8 cellular contexts compared by ENCODE assay signal in the genomic region with DNA sequence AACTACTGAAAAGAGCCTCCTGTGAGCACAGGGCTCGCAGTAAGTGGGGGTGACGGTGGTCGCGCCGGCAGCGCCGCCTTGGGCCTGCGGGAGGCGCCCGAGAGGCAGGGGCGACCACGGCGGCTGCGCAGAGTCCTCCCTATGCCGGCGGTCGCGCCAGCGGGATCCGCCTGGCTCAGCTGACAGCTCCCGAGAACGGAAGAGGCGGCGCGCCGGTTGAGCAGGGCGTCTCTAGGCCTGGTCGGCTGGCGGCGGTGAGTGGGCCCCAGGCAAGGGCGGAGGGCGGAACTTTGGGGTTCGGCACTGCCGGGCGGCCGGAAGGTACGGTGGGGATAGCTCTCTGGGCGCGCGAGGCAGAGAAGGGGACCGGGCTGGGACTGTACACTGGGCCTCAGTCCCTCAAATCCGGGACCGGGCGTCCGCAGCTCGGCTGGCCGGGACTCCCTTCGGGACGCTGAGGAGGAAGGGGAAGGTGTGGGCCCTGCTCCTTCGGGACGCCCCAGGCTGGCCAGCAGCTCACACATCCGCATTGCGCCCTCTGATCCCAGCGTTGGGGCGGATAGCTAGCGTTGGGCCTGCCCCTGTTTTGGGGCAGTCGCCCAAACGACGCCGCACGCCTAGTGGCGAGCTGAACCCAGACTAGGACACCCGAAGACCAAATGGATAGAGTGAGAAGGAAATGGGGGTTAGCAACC. TPM values are rescaled to one million over a fixed set of nuclear protein-coding genes. Genes with fewer than 3 reads are reported as not detected.
DNase-seq lines count a peak whose midpoint lies in the region; ATAC-seq, FAIRE-seq and TF ChIP-seq lines count a peak whose summit lies in the region.

A gene with protein sequence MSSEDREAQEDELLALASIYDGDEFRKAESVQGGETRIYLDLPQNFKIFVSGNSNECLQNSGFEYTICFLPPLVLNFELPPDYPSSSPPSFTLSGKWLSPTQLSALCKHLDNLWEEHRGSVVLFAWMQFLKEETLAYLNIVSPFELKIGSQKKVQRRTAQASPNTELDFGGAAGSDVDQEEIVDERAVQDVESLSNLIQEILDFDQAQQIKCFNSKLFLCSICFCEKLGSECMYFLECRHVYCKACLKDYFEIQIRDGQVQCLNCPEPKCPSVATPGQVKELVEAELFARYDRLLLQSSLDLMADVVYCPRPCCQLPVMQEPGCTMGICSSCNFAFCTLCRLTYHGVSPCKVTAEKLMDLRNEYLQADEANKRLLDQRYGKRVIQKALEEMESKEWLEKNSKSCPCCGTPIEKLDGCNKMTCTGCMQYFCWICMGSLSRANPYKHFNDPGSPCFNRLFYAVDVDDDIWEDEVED (plus strand): TSS at position 192 of the 695 bp plus-strand sequence. CDS start 4,484 bp downstream, outside the sequence.

- intact Hi-C loops in T-helper 1 cell treated with Interleukin-12 subunit alpha and Interleukin-12 subunit beta and Interleukin-4 antibody, amounts not matched to agents 30 ng/mL and 1 ng/mL, for 36 hours (cut with micrococcal nuclease) = loop anchor here (1.0 to 10.0 kb wide), 17 partner anchors 9 to 1433 kb away; a partner anchor contains a TSS
- intact Hi-C loops in left ventricle myocardium superior (cut with micrococcal nuclease) (loop anchor here (10.0 kb wide), 1 partner anchor 84 kb away; no protein-coding TSS in a partner anchor), vagina (cut with DNase I) (loop anchor here (10.0 kb wide), 1 partner anchor 74 kb away; no protein-coding TSS in a partner anchor)

- peaks cover 0 to 7% of the 10 kb centered on the region in 2 donors for H3K36me3 ChIP-seq in vagina

- no peaks in the 10 kb centered on the region for H3K9me3 ChIP-seq in vagina

- TF ChIP-seq CTCF in vagina (IDR thresholded peaks at IDR 0.05) = peak; percentile 78 to 98 (median 84)

- ATAC-seq in HG02798 (IDR thresholded peaks at IDR 0.05; ENCODE audit: poor library complexity, unreplicated experiment) = peak; percentile 94
- ATAC-seq in left ventricle myocardium superior = peak; percentile 98

- H3K4me1 ChIP-seq in vagina = peaks cover 25% of the 10 kb centered on the region

- no peaks in the 10 kb centered on the region for H3K27me3 ChIP-seq in vagina

- DNase-seq in GM12892 (ENCODE audit: insufficient read length) = peak; percentile 83
- DNase-seq in NCI-H1436 treated with DMSO at 0.1 percent for 48 hours (lab: John Stamatoyannopoulos, UW) = peak; percentile 41
- peak; percentile 91 for DNase-seq in amniotic stem cell (lab: John Stamatoyannopoulos, UW)
- peak; percentile 97 for DNase-seq in left ventricle myocardium superior
- DNase-seq in putamen (ENCODE audit: low spot score) = peak; percentile 91
- no peak for DNase-seq in vagina (ENCODE audit: extremely low spot score in 2 of 2)

- peak within 1 kb of the TSS; percentile 96 for H3K27ac ChIP-seq in vagina

- peak; percentile 93 for FAIRE-seq in GM12892 (lab: Jason Lieb, UNC)

- peak within 1 kb of the TSS; percentile 72 to 84 for H3K4me3 ChIP-seq in vagina

- TF ChIP-seq POLR2A in GM12892 (IDR thresholded peaks at IDR 0.05; ENCODE audit: low read depth, low read length) = peak; percentile 92
- peak in 1 of 2 donors; percentile 83 for TF ChIP-seq POLR2A in vagina (IDR thresholded peaks at IDR 0.05)

RNA-seq across cellular contexts. Expression of the gene that starts here (rescaled TPM):
- polyA plus RNA-seq in GM12892 (2012; ENCODE audit: missing spikeins) = 27.8 TPM
- total RNA-seq in T-helper 1 cell treated with Interleukin-12 subunit alpha and Interleukin-12 subunit beta and Interleukin-4 antibody, amounts not matched to agents 30 ng/mL and 1 ng/mL, for 36 hours = 26.5 and 29.1 TPM in 2 replicates
- total RNA-seq in left ventricle myocardium superior (99.8 TPM), vagina (37.8 TPM)

Comparison
In these comparisons a context has a peak if more than half of its experiments do, and no peak if none do; other contexts are left out.
1. DNase-seq: peak in GM12892 (single experiment), NCI-H1436 treated with DMSO at 0.1 percent for 48 hours (single experiment), amniotic stem cell (single experiment), left ventricle myocardium superior (single experiment) and putamen (single experiment); none in vagina (0 of 2).